In genomic region chr4:2081540-2081939, GRCh38 we compare ENCODE assay signal across 18 cellular contexts. TPM values are rescaled to one million over a fixed set of nuclear protein-coding genes. Genes with fewer than 3 reads are reported as not detected.
DNase-seq lines count a peak whose midpoint lies in the region; TF ChIP-seq lines count a peak whose summit lies in the region.
"Had no signal": no experiment of that assay in that cellular context is flagged by ENCODE, and none has a peak within 500 bp of the region (broad histone marks: within the 10 kb centered on the region; RNA-seq: fewer than 3 reads in every experiment).

No MANE protein-coding gene starts in this region.

- H3K4me3 Mint-ChIP-seq in activated naive CD4-positive, alpha-beta T cell treated with anti-CD3 and anti-CD28 coated beads for 36 hours: no peak overlapping the region
- H3K4me3 Mint-ChIP-seq in osteocyte (ENCODE audit: unreplicated experiment) (no peak overlapping the region), chondrocyte (ENCODE audit: unreplicated experiment) (no peak overlapping the region)
- H3K4me3 Mint-ChIP-seq: CD8-positive, alpha-beta memory T cell had no signal

- H3K4me1 Mint-ChIP-seq in activated naive CD4-positive, alpha-beta T cell treated with anti-CD3 and anti-CD28 coated beads for 36 hours (ENCODE audit: low read depth): no peaks in the 10 kb centered on the region
- no peaks in the 10 kb centered on the region for H3K4me1 Mint-ChIP-seq in osteocyte (ENCODE audit: unreplicated experiment)
- no peaks in the 10 kb centered on the region for H3K4me1 Mint-ChIP-seq in chondrocyte (ENCODE audit: low read depth)
- H3K4me1 Mint-ChIP-seq: CD8-positive, alpha-beta memory T cell had no signal

- no peaks in the 10 kb centered on the region for H3K36me3 Mint-ChIP-seq in activated naive CD4-positive, alpha-beta T cell treated with anti-CD3 and anti-CD28 coated beads for 36 hours (ENCODE audit: low read depth)
- H3K36me3 Mint-ChIP-seq in osteocyte (ENCODE audit: unreplicated experiment) (no peaks in the 10 kb centered on the region), chondrocyte (ENCODE audit: low read depth) (peaks cover 6% of the 10 kb centered on the region)
- H3K36me3 Mint-ChIP-seq: CD8-positive, alpha-beta memory T cell had no signal

- H2AFZ ChIP-seq in Karpas-422 (ENCODE audit: low read length): no peak overlapping the region

- TF ChIP-seq EP300 in stomach (IDR thresholded peaks at IDR 0.05): no peak

- H4K20me1 ChIP-seq in Karpas-422 (ENCODE audit: insufficient read depth, low read depth, low read length): no peaks in the 10 kb centered on the region

- intact Hi-C loops in activated naive CD4-positive, alpha-beta T cell treated with anti-CD3 and anti-CD28 coated beads for 36 hours (cut with micrococcal nuclease): no loop called here
- intact Hi-C loops in stomach (cut with DNase I; ENCODE audit: low total_unique reads): no loop called here

- H3K4me1 ChIP-seq in stomach: no peaks in the 10 kb centered on the region
- peaks cover 26% of the 10 kb centered on the region for H3K4me1 ChIP-seq in Karpas-422 (ENCODE audit: low read length)

- H3K9me3 Mint-ChIP-seq in activated naive CD4-positive, alpha-beta T cell treated with anti-CD3 and anti-CD28 coated beads for 36 hours: no peaks in the 10 kb centered on the region
- H3K9me3 Mint-ChIP-seq in osteocyte (ENCODE audit: unreplicated experiment): no peaks in the 10 kb centered on the region
- no peaks in the 10 kb centered on the region for H3K9me3 Mint-ChIP-seq in chondrocyte (ENCODE audit: low read depth)
- H3K9me3 Mint-ChIP-seq: CD8-positive, alpha-beta memory T cell had no signal

- H3K79me2 ChIP-seq in Karpas-422 (ENCODE audit: low read length): no peaks in the 10 kb centered on the region

- no peak overlapping the region for H3K4me2 ChIP-seq in Karpas-422 (ENCODE audit: low read depth, low read length, poor library complexity, severe bottlenecking)

- H3K36me3 ChIP-seq in stomach (no peaks in the 10 kb centered on the region), Karpas-422 (ENCODE audit: insufficient read depth, low read length) (no peaks in the 10 kb centered on the region)
- H3K36me3 ChIP-seq: BLaER1 treated with 17β-estradiol and CSF1 and Interleukin-3, amounts not matched to agents 10 nM and 100 nM had no signal

- no peak overlapping the region for H3K27ac Mint-ChIP-seq in activated naive CD4-positive, alpha-beta T cell treated with anti-CD3 and anti-CD28 coated beads for 36 hours
- no peak overlapping the region for H3K27ac Mint-ChIP-seq in osteocyte (ENCODE audit: unreplicated experiment)
- H3K27ac Mint-ChIP-seq in chondrocyte (ENCODE audit: unreplicated experiment): no peak overlapping the region

- no peak overlapping the region for H3K27ac ChIP-seq in coronary artery
- no peak overlapping the region for H3K27ac ChIP-seq in stomach
- no peak overlapping the region for H3K27ac ChIP-seq in Karpas-422 (ENCODE audit: low read length)
- H3K27ac ChIP-seq: BLaER1 treated with 17β-estradiol and CSF1 and Interleukin-3, amounts not matched to agents 10 nM and 100 nM had no signal

- 87 to 95% (median 93%) methylated on average over 10 of the region's 10 CpGs for WGBS in stomach, 5 donors

- H3K27me3 Mint-ChIP-seq in activated naive CD4-positive, alpha-beta T cell treated with anti-CD3 and anti-CD28 coated beads for 36 hours (ENCODE audit: low read depth): no peaks in the 10 kb centered on the region
- H3K27me3 Mint-ChIP-seq in osteocyte (ENCODE audit: unreplicated experiment): no peaks in the 10 kb centered on the region
- no peaks in the 10 kb centered on the region for H3K27me3 Mint-ChIP-seq in chondrocyte (ENCODE audit: low read depth)

- H3K4me3 ChIP-seq in coronary artery: no peak overlapping the region
- H3K4me3 ChIP-seq in stomach: no peak overlapping the region
- H3K4me3 ChIP-seq in Karpas-422 (ENCODE audit: low read length): no peak overlapping the region
- H3K4me3 ChIP-seq: BLaER1 treated with 17β-estradiol and CSF1 and Interleukin-3, amounts not matched to agents 10 nM and 100 nM had no signal

- no peak overlapping the region for H3K9ac ChIP-seq in Karpas-422 (ENCODE audit: low read length)
- H3K9ac ChIP-seq: BLaER1 treated with 17β-estradiol and CSF1 and Interleukin-3, amounts not matched to agents 10 nM and 100 nM had no signal

- H3K9me3 ChIP-seq in stomach (no peaks in the 10 kb centered on the region), Karpas-422 (ENCODE audit: low read length) (no peaks in the 10 kb centered on the region)

- H3K9me2 ChIP-seq in Karpas-422 (replicated peaks; ENCODE audit: insufficient read depth, low read length): no peaks in the 10 kb centered on the region

- H3K27me3 ChIP-seq in stomach (no peaks in the 10 kb centered on the region), Karpas-422 (ENCODE audit: low read length) (no peaks in the 10 kb centered on the region)

- CTCF ChIA-PET in activated naive CD4-positive, alpha-beta T cell treated with anti-CD3 and anti-CD28 coated beads for 36 hours (lab: Charles Lee): no interaction called here

- no peak for TF ChIP-seq POLR2A in stomach (IDR thresholded peaks at IDR 0.05)

- peak; percentile 7 for DNase-seq in activated naive CD4-positive, alpha-beta T cell treated with anti-CD3 and anti-CD28 coated beads, Interleukin-2, amount 50 U/mL, for 16 hours
- no peak for DNase-seq in activated naive CD4-positive, alpha-beta T cell treated with anti-CD3 and anti-CD28 coated beads for 36 hours
- DNase-seq in coronary artery (ENCODE audit: low spot score) (peak; percentile 55), osteocyte (ENCODE audit: extremely low spot score, unreplicated experiment) (peak; percentile 46), stomach (peak; percentile 19), Karpas-422 (no peak), NCI-H146 treated with DMSO at 0.1 percent for 48 hours (lab: John Stamatoyannopoulos, UW; ENCODE audit: unreplicated experiment) (no peak), chondrocyte (ENCODE audit: low spot score) (no peak)
- DNase-seq: DMS53, GOT3, NCI-H187, NCI-H2227 treated with DMSO at 0.1 percent for 48 hours, NCI-H510A treated with DMSO at 0.1 percent for 48 hours, NCI-H774, SHP77 had no signal

- TF ChIP-seq CTCF in coronary artery (IDR thresholded peaks at IDR 0.05): no peak
- TF ChIP-seq CTCF in osteocyte (IDR thresholded peaks at IDR 0.05): no peak
- no peak for TF ChIP-seq CTCF in stomach (IDR thresholded peaks at IDR 0.05)
- no peak for TF ChIP-seq CTCF in chondrocyte (IDR thresholded peaks at IDR 0.05)

RNA-seq across cellular contexts. Expression of gene NAT8L, which starts 22.4 kb away (rescaled TPM):
- under 1 TPM; 0.21 to 0.32 TPM for total RNA-seq in activated naive CD4-positive, alpha-beta T cell treated with anti-CD3 and anti-CD28 coated beads for 36 hours
- 0.64 and 0.84 TPM in 2 replicates for total RNA-seq in osteocyte
- under 1 TPM in 1 of 5 donors, not detected in 4; 0.73 TPM for total RNA-seq in stomach
- polyA plus RNA-seq in stomach: under 1 TPM; 0.31 to 0.55 (median 0.46) TPM
- not detected in 2 replicates for total RNA-seq in Karpas-422 (2014; rRNA removed; shearing (Covaris generic); ENCODE audit: low replicate concordance)
- total RNA-seq in chondrocyte: 0.53 to 1.6 TPM (median 1.6 TPM) in 3 replicates
- total RNA-seq: OCI-LY7 had no signal
- polyA plus RNA-seq: CD8-positive, alpha-beta memory T cell had no signal

Comparison
In these comparisons a context has a peak if more than half of its experiments do, and no peak if none do; other contexts are left out.
1. DNase-seq: peak in activated naive CD4-positive, alpha-beta T cell treated with anti-CD3 and anti-CD28 coated beads, Interleukin-2, amount 50 U/mL, for 16 hours (single experiment), coronary artery (single experiment), osteocyte (single experiment) and stomach (single experiment); none in activated naive CD4-positive, alpha-beta T cell treated with anti-CD3 and anti-CD28 coated beads for 36 hours (single experiment), Karpas-422 (single experiment), NCI-H146 treated with DMSO at 0.1 percent for 48 hours (single experiment) and chondrocyte (single experiment).